Comparison of ENCODE assay signal across 1 cellular context in the genomic region with DNA sequence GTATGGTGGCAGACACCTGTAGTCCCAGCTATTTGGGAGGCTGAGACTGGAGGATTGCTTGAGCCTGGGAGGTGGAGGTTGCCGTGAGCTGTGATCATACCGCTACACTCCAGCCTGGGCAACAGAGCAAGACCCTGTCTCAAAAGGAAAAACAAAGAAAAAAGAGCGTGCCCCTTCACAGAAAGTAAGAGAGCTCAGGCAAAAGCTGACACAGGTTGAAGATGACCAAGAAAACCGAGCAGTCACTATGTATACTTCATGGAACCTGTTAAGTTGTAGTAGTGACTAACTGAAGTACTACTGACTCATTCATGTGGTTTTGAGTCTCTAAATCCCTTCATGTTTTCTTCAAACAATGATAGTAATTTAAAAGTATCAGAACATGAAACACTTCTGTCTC.
TF ChIP-seq lines count a peak whose summit lies in the region.

No MANE protein-coding gene starts in this region.

TF ChIP-seq in HepG2, 621 proteins besides CTCF, POLR2A, EP300 and RAD21:
- TF ChIP-seq NAIF1 (CRISPR knock-in tag; IDR thresholded peaks at IDR 0.05; ENCODE audit: borderline replicate concordance), result no peak
- peak; percentile 26; the same call in 1 of the 2 replicates for TF ChIP-seq CBX2 (IDR thresholded peaks at IDR 0.05; ENCODE audit: low read depth, low read length)
- no peak for TF ChIP-seq CBX2 (CRISPR knock-in tag; IDR thresholded peaks at IDR 0.05; ENCODE audit: low read depth)
